Comparison of ENCODE assay signal across 1 cellular context in genomic region chr1:31239653-31240241, GRCh38.
TF ChIP-seq lines count a peak whose summit lies in the region.

NKAIN1 (minus strand) TSS chr1:31239887; CDS start chr1:31239547, 340 bp downstream.

TF ChIP-seq in GM23338, 12 proteins besides CTCF, POLR2A, EP300 and RAD21 (continued from another document):
- TF ChIP-seq CREB1 (CRISPR knock-in tag; IDR thresholded peaks at IDR 0.05; ENCODE audit: low read depth): no peak
